Comparison of ENCODE assay signal across 9 cellular contexts in genomic region chr6:30884521-30885480, GRCh38. TPM values are rescaled to one million over a fixed set of nuclear protein-coding genes. Genes with fewer than 3 reads are reported as not detected.
A peak's percentile ranks its signal among the peaks of the same experiment; 100 is the strongest.
DNase-seq lines count a peak whose midpoint lies in the region; ATAC-seq and TF ChIP-seq lines count a peak whose summit lies in the region.
"Had no signal": no experiment of that assay in that cellular context is flagged by ENCODE, and none has a peak within 500 bp of the region (broad histone marks: within the 10 kb centered on the region; RNA-seq: fewer than 3 reads in every experiment).

No MANE protein-coding gene starts in this region.

- peak overlapping the region; percentile 86 for H3K23ac ChIP-seq in IMR-90 (ENCODE audit: low read depth, low read length)
- no peak overlapping the region for H3K23ac ChIP-seq in mesendoderm (ENCODE audit: low read length)

- POLR2A ChIA-PET in IMR-90 (lab: Charles Lee; ENCODE audit: unreplicated experiment), result interaction anchor here (0.5 kb wide), 1 partner anchor 45 kb away, joined by 3 read pairs; no protein-coding TSS in a partner anchor

- dilution Hi-C loops in IMR-90 (cut with HindIII; ENCODE audit: low sequenced_read_pairs, unreplicated experiment), result no loop called here

- 0 out of 2 replicates have a peak overlapping the region, but pooled peaks have one; percentile 21 for H3K56ac ChIP-seq in IMR-90 (ENCODE audit: extremely low read depth, insufficient read depth, low read length)
- H3K56ac ChIP-seq in mesendoderm (ENCODE audit: low read length), result peak overlapping the region; percentile 72

- no peaks in the 10 kb centered on the region for H4K20me1 ChIP-seq in IMR-90 (ENCODE audit: insufficient read depth, low read length)

- peak overlapping the region; percentile 90 for H3K14ac ChIP-seq in IMR-90 (replicated peaks; ENCODE audit: low read depth, low read length)

- no TSS peak for BruUV-seq in IMR-90 (replicated peaks; lab: Mats Ljungman, UMichigan)

- no peak overlapping the region for H2BK20ac ChIP-seq in IMR-90 (ENCODE audit: low read depth, low read length)

- H3K4me1 Mint-ChIP-seq in effector memory CD8-positive, alpha-beta T cell (ENCODE audit: low read depth in 2 of 2), result peaks cover 19 to 22% of the 10 kb centered on the region in 2 donors
- H3K4me1 Mint-ChIP-seq in stimulated activated naive CD8-positive, alpha-beta T cell treated with anti-CD3 and anti-CD28 coated beads, Interleukin-15, Interleukin-2, amounts not matched to agents 100 ng/mL and 50 ng/mL, for 24 hours (ENCODE audit: low read depth), result peaks cover 39% of the 10 kb centered on the region

- H3K27ac ChIP-seq in IMR-90 (ENCODE audit: insufficient read depth, low read length) (peak overlapping the region; percentile 69), mesendoderm (ENCODE audit: low read depth, low read length) (peak overlapping the region; percentile 76)

- H2AK5ac ChIP-seq in IMR-90 (ENCODE audit: low read depth, low read length), result peak overlapping the region; percentile 78
- peak overlapping the region; percentile 34 for H2AK5ac ChIP-seq in mesendoderm (ENCODE audit: low read length)

- H3K27me3 Mint-ChIP-seq in effector memory CD8-positive, alpha-beta T cell, result peaks cover 0 to 17% of the 10 kb centered on the region in 2 donors
- no peaks in the 10 kb centered on the region for H3K27me3 Mint-ChIP-seq in stimulated activated naive CD8-positive, alpha-beta T cell treated with anti-CD3 and anti-CD28 coated beads, Interleukin-15, Interleukin-2, amounts not matched to agents 100 ng/mL and 50 ng/mL, for 24 hours

- peaks cover 48% of the 10 kb centered on the region for H3K4me1 ChIP-seq in IMR-90 (ENCODE audit: control insufficient read depth, insufficient read depth, low read length)
- H3K4me1 ChIP-seq in mesendoderm (ENCODE audit: control insufficient read depth, low read depth, low read length), result peaks cover 30% of the 10 kb centered on the region

- 0 out of 2 replicates have a peak overlapping the region, but pooled peaks have one; percentile 82 for H2BK120ac ChIP-seq in IMR-90 (ENCODE audit: low read depth, low read length)
- H2BK120ac ChIP-seq in mesendoderm (ENCODE audit: low read depth, low read length), result peak overlapping the region; percentile 79

- peak overlapping the region; percentile 91 for H3K4ac ChIP-seq in IMR-90 (ENCODE audit: low read depth, low read length)
- H3K4ac ChIP-seq in mesendoderm (ENCODE audit: low read depth, low read length), result peak overlapping the region; percentile 60

- H3K79me1 ChIP-seq in IMR-90 (ENCODE audit: low read depth in 1 of 2, low read length in 2 of 2) (peaks cover 25 to 45% of the 10 kb centered on the region in 2 experiments), mesendoderm (ENCODE audit: low read length) (peaks cover 15% of the 10 kb centered on the region)

- peak overlapping the region; percentile 56 for H2BK5ac ChIP-seq in IMR-90 (ENCODE audit: low read depth, low read length, poor library complexity, severe bottlenecking)
- peak overlapping the region; percentile 37 for H2BK5ac ChIP-seq in mesendoderm (ENCODE audit: low read length)

- H3K36me3 ChIP-seq in IMR-90 (ENCODE audit: control insufficient read depth, insufficient read depth, low read length) (peaks cover 8% of the 10 kb centered on the region), mesendoderm (ENCODE audit: control insufficient read depth, insufficient read depth, low read length) (peaks cover 1% of the 10 kb centered on the region)

- peak overlapping the region; percentile 66 for H3K9ac ChIP-seq in IMR-90 (ENCODE audit: low read depth, low read length)
- peak overlapping the region; percentile 77 for H3K9ac ChIP-seq in mesendoderm (ENCODE audit: low read length)

- no peak for TF ChIP-seq RAD21 in IMR-90 (IDR thresholded peaks at IDR 0.05; ENCODE audit: low read length)

- peak overlapping the region; percentile 82 for H2AFZ ChIP-seq in IMR-90 (replicated peaks; ENCODE audit: low read length, poor library complexity)

- H3K4me2 ChIP-seq in IMR-90 (ENCODE audit: low read depth, low read length) (peak overlapping the region; percentile 96), mesendoderm (ENCODE audit: low read length) (peak overlapping the region; percentile 76)

- H2BK15ac ChIP-seq in IMR-90 (ENCODE audit: low read depth, low read length) (0 out of 3 replicates have a peak overlapping the region, but pooled peaks have one; percentile 43), mesendoderm (replicated peaks; ENCODE audit: low read depth) (no peak overlapping the region)

- H4K8ac ChIP-seq in IMR-90 (ENCODE audit: low read depth in 2 of 2, low read length in 2 of 2), result peak overlapping the region; percentile 24 to 27; a peak in 2 of 4 replicates
- H4K8ac ChIP-seq in mesendoderm (ENCODE audit: low read depth, low read length), result no peak overlapping the region

- no peaks in the 10 kb centered on the region for H3K27me3 ChIP-seq in IMR-90 (ENCODE audit: control insufficient read depth, insufficient read depth, low read length)
- no peaks in the 10 kb centered on the region for H3K27me3 ChIP-seq in mesendoderm (ENCODE audit: insufficient read depth, low read length, poor library complexity)

- H3K27ac Mint-ChIP-seq in effector memory CD8-positive, alpha-beta T cell, result peak overlapping the region in 1 of 2 donors; percentile 53
- H3K27ac Mint-ChIP-seq in stimulated activated naive CD8-positive, alpha-beta T cell treated with anti-CD3 and anti-CD28 coated beads, Interleukin-15, Interleukin-2, amounts not matched to agents 100 ng/mL and 50 ng/mL, for 24 hours, result peak overlapping the region; percentile 73

- intact Hi-C loops in IMR-90 (cut with micrococcal nuclease), result no loop called here

- no peaks in the 10 kb centered on the region for H3K36me3 Mint-ChIP-seq in effector memory CD8-positive, alpha-beta T cell (ENCODE audit: insufficient read depth)
- no peaks in the 10 kb centered on the region for H3K36me3 Mint-ChIP-seq in stimulated activated naive CD8-positive, alpha-beta T cell treated with anti-CD3 and anti-CD28 coated beads, Interleukin-15, Interleukin-2, amounts not matched to agents 100 ng/mL and 50 ng/mL, for 24 hours (ENCODE audit: low read depth)

- CTCF ChIA-PET in IMR-90 (lab: Yijun Ruan, JAX), result no interaction called here

- no peak for TF ChIP-seq CTCF in IMR-90 (conservative IDR thresholded peaks at IDR 0.05; ENCODE audit: low read depth, low read length)

- WGBS in IMR-90 (ENCODE audit: extremely low coverage in 2 of 2, insufficient read length in 1 of 2), 2 experiments, result 5% methylated on average over 15 of the region's 59 CpGs; no CpG with 5 or more reads in 1 of the 2 experiments
- no CpG with 5 or more reads among the region's 59 CpGs for WGBS in mesendoderm (ENCODE audit: extremely low coverage, insufficient coverage, low lambda C conversion rate)

- no peaks in the 10 kb centered on the region for H3K9me3 Mint-ChIP-seq in effector memory CD8-positive, alpha-beta T cell
- H3K9me3 Mint-ChIP-seq in stimulated activated naive CD8-positive, alpha-beta T cell treated with anti-CD3 and anti-CD28 coated beads, Interleukin-15, Interleukin-2, amounts not matched to agents 100 ng/mL and 50 ng/mL, for 24 hours, result no peaks in the 10 kb centered on the region

- H4K91ac ChIP-seq in IMR-90 (ENCODE audit: insufficient read depth, low read depth, low read length), result peak overlapping the region; percentile 66

- H3K9me1 ChIP-seq in IMR-90 (ENCODE audit: insufficient read depth, low read length), result peaks cover 15% of the 10 kb centered on the region

- DNase-seq in Caki2 (ENCODE audit: low read depth), result peak; percentile 76
- peak; percentile 15 for DNase-seq in IMR-90
- peak; percentile 36 to 51 for DNase-seq in activated CD4-positive, alpha-beta T cell treated with anti-CD3 and anti-CD28 coated beads for 4 hours
- peak in 1 of 3 experiments; percentile 21 for DNase-seq in effector memory CD8-positive, alpha-beta T cell
- DNase-seq in mesendoderm, result peak; percentile 80
- no peak for DNase-seq in effector CD4-positive, alpha-beta T cell

- H3K4me3 Mint-ChIP-seq in effector memory CD8-positive, alpha-beta T cell, result peak overlapping the region; percentile 66 to 71
- H3K4me3 Mint-ChIP-seq in stimulated activated naive CD8-positive, alpha-beta T cell treated with anti-CD3 and anti-CD28 coated beads, Interleukin-15, Interleukin-2, amounts not matched to agents 100 ng/mL and 50 ng/mL, for 24 hours, result peak overlapping the region; percentile 76

- peaks cover 46% of the 10 kb centered on the region for H3K79me2 ChIP-seq in mesendoderm (ENCODE audit: control insufficient read depth, insufficient read depth, low read length)

- no peak for TF ChIP-seq POLR2A in IMR-90 (IDR thresholded peaks at IDR 0.05; ENCODE audit: low read depth, low read length)

- ATAC-seq in IMR-90 (ENCODE audit: low read depth) (peak; percentile 16), GM19351 (IDR thresholded peaks at IDR 0.05; ENCODE audit: unreplicated experiment) (no peak)
- peak; percentile 66 for ATAC-seq in effector memory CD8-positive, alpha-beta T cell (replicated peaks)

- peak overlapping the region; percentile 7 for H3K18ac ChIP-seq in IMR-90 (ENCODE audit: low read depth, low read length)
- peak overlapping the region; percentile 96 for H3K18ac ChIP-seq in mesendoderm (ENCODE audit: low read length)

- H3K4me3 ChIP-seq in IMR-90 (ENCODE audit: insufficient read depth, low read depth, low read length) (peak overlapping the region; percentile 81), mesendoderm (ENCODE audit: low read length) (peak overlapping the region; percentile 47)

- in situ Hi-C loops in Caki2 (cut with HindIII; ENCODE audit: low pct_unique_long_range_greater_than_20kb, low sequenced_read_pairs) (no loop called here), IMR-90 (cut with MboI; ENCODE audit: low sequenced_read_pairs) (no loop called here)

- peak overlapping the region; percentile 93 for H2AK9ac ChIP-seq in IMR-90 (replicated peaks; ENCODE audit: low read depth, low read length, poor library complexity)

- peak overlapping the region; percentile 35 for H4K5ac ChIP-seq in IMR-90 (ENCODE audit: low read depth, low read length)
- H4K5ac ChIP-seq in mesendoderm (ENCODE audit: low read length), result no peak overlapping the region

- H3K9me3 ChIP-seq in IMR-90 (ENCODE audit: control insufficient read depth, insufficient read depth, low read length), result no peaks in the 10 kb centered on the region

RNA-seq across cellular contexts. Expression of gene DDR1, which starts 0.5 kb away (rescaled TPM):
- 182 and 197 TPM in 2 replicates for total RNA-seq in Caki2 (2014; rRNA removed; shearing (Covaris generic); ENCODE audit: low replicate concordance)
- total RNA-seq in IMR-90 (2012; rRNA removed), result 5.6 and 6.7 TPM in 2 replicates
- 17.8 and 19.6 TPM in 2 replicates for polyA plus RNA-seq in IMR-90 (2012; rRNA removed)
- 15.6 and 26.4 TPM in 2 replicates for polyA plus RNA-seq in IMR-90 (2012; cell fraction: cytosol; rRNA removed)
- 56.9 and 61.7 TPM in 2 replicates for polyA plus RNA-seq in IMR-90 (2012; cell fraction: nucleus; rRNA removed; ENCODE audit: low replicate concordance)
- polyA plus RNA-seq in mesendoderm (2013, experiment 1 of 2), result 59.0 TPM
- polyA plus RNA-seq in mesendoderm (2013, experiment 2 of 2), result 57.2 TPM

RNA-seq across cellular contexts. Expression of gene GTF2H4, which starts 23.2 kb away (rescaled TPM):
- total RNA-seq in Caki2 (2014; rRNA removed; shearing (Covaris generic); ENCODE audit: low replicate concordance), result 49.7 and 58.5 TPM in 2 replicates
- 6.9 and 13.4 TPM in 2 replicates for total RNA-seq in IMR-90 (2012; rRNA removed)
- polyA plus RNA-seq in IMR-90 (2012; rRNA removed), result 29.5 and 30.8 TPM in 2 replicates
- 19.0 and 20.5 TPM in 2 replicates for polyA plus RNA-seq in IMR-90 (2012; cell fraction: cytosol; rRNA removed)
- 90.6 and 118 TPM in 2 replicates for polyA plus RNA-seq in IMR-90 (2012; cell fraction: nucleus; rRNA removed; ENCODE audit: low replicate concordance)
- 43.8 TPM for polyA plus RNA-seq in mesendoderm (2013, experiment 1 of 2)
- polyA plus RNA-seq in mesendoderm (2013, experiment 2 of 2), result 46.5 TPM

RNA-seq across cellular contexts. Expression of gene VARS2, which starts 29.2 kb away (rescaled TPM):
- 29.5 and 43.7 TPM in 2 replicates for total RNA-seq in Caki2 (2014; rRNA removed; shearing (Covaris generic); ENCODE audit: low replicate concordance)
- 6.9 and 7.2 TPM in 2 replicates for total RNA-seq in IMR-90 (2012; rRNA removed)
- 13.3 and 14.0 TPM in 2 replicates for polyA plus RNA-seq in IMR-90 (2012; rRNA removed)
- polyA plus RNA-seq in IMR-90 (2012; cell fraction: cytosol; rRNA removed), result 5.5 and 6.7 TPM in 2 replicates
- polyA plus RNA-seq in IMR-90 (2012; cell fraction: nucleus; rRNA removed; ENCODE audit: low replicate concordance), result 98.4 and 123 TPM in 2 replicates
- polyA plus RNA-seq in mesendoderm (2013, experiment 1 of 2), result 12.1 TPM
- polyA plus RNA-seq in mesendoderm (2013, experiment 2 of 2), result 13.9 TPM

RNA-seq across cellular contexts. Expression of gene SFTA2, which starts 47.2 kb away (rescaled TPM):
- not detected in 2 replicates for total RNA-seq in Caki2 (2014; rRNA removed; shearing (Covaris generic); ENCODE audit: low replicate concordance)
- total RNA-seq in IMR-90 (2012; rRNA removed), result not detected in 2 replicates
- polyA plus RNA-seq in IMR-90 (2012; rRNA removed), result not detected in 2 replicates
- polyA plus RNA-seq in IMR-90 (2012; cell fraction: cytosol; rRNA removed), result not detected in 2 replicates
- not detected in 2 replicates for polyA plus RNA-seq in IMR-90 (2012; cell fraction: nucleus; rRNA removed; ENCODE audit: low replicate concordance)
- not detected for polyA plus RNA-seq in mesendoderm (2013, experiment 1 of 2)
- polyA plus RNA-seq in mesendoderm (2013, experiment 2 of 2), result not detected
- total RNA-seq: T-helper 1 cell treated with Interleukin-12 subunit alpha and Interleukin-12 subunit beta and Interleukin-4 antibody, amounts not matched to agents 30 ng/mL and 1 ng/mL, for 36 hours had no signal

RNA-seq across cellular contexts. Expression of gene MUCL3, which starts 56.0 kb away (rescaled TPM):
- 0.24 TPM in 1 of 2 replicates, not detected in the other for total RNA-seq in Caki2 (2014; rRNA removed; shearing (Covaris generic); ENCODE audit: low replicate concordance)
- total RNA-seq in IMR-90 (2012; rRNA removed), result not detected in 2 replicates
- not detected in 2 replicates for polyA plus RNA-seq in IMR-90 (2012; rRNA removed)
- not detected in 2 replicates for polyA plus RNA-seq in IMR-90 (2012; cell fraction: cytosol; rRNA removed)
- polyA plus RNA-seq in IMR-90 (2012; cell fraction: nucleus; rRNA removed; ENCODE audit: low replicate concordance), result not detected in 2 replicates
- polyA plus RNA-seq in mesendoderm (2013, experiment 1 of 2), result 0.20 TPM
- polyA plus RNA-seq in mesendoderm (2013, experiment 2 of 2), result 0.22 TPM
- total RNA-seq: T-helper 1 cell treated with Interleukin-12 subunit alpha and Interleukin-12 subunit beta and Interleukin-4 antibody, amounts not matched to agents 30 ng/mL and 1 ng/mL, for 36 hours had no signal

Comparison
In these comparisons a context has a peak if more than half of its experiments do, and no peak if none do; other contexts are left out.
1. RNA of gene DDR1, which starts 0.5 kb away (total RNA-seq): 182 to 197 TPM in Caki2; 5.6 to 6.7 TPM in IMR-90; every median in the first group is over 10 times any median in the second.